ENCODE assay signal across 33 cellular contexts in the genomic region with DNA sequence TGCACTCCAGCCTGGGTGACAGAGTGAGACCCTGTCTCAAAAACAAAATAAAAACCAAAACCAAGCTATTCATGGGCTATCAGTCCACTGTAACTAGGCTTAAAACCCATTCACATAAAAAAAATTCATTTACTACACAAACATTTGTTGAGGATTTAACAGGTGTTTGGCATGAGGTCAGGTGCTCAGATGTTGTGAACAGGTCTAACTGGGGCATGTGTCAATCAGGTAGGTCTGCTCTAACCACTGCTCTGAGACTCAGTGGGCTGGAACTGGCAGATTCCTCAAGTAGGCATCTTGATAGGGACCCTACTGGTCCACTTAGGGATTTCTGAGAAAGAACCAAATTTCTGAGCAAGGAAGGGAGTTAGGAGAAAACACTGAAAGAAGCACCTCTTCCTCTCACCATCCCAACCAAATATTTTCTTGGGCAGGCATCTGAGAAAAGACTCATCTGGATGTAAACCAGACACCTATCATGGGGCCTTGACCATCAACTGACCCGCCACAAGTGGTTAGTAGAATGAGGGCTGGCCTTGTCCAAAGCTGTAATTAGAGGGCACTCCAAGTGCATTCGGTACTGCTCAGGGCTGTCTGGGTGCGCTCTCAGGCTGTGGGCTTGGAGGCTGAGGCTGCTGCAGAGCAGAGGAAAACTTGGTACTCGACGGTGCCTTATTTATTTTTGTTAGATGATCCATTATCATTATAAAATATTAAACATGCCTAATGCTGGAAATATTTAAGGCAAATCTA. TPM values are rescaled to one million over a fixed set of nuclear protein-coding genes. Genes with fewer than 3 reads are reported as not detected.
DNase-seq lines count a peak whose midpoint lies in the region; ATAC-seq and TF ChIP-seq lines count a peak whose summit lies in the region.
"Had no signal": no experiment of that assay in that cellular context is flagged by ENCODE, and none has a peak within 500 bp of the region (broad histone marks: within the 10 kb centered on the region; RNA-seq: fewer than 3 reads in every experiment).

No MANE protein-coding gene starts in this region.

- TF ChIP-seq EP300 in SK-N-SH (IDR thresholded peaks at IDR 0.05; ENCODE audit: borderline replicate concordance in 1 of 2, low read depth in 1 of 2, low read length in 1 of 2): no peak

- no peaks in the 10 kb centered on the region for H3K9me3 Mint-ChIP-seq in CD4-positive, CD25-positive, alpha-beta regulatory T cell
- no peaks in the 10 kb centered on the region for H3K9me3 Mint-ChIP-seq in memory B cell
- H3K9me3 Mint-ChIP-seq: activated CD4-positive, alpha-beta T cell treated with anti-CD3 and anti-CD28 coated beads, Interleukin-2, amount 10 ng/mL, durations not matched to agents 24 days and 14 days; brain; WTC11 had no signal

- POLR2A ChIA-PET in SK-N-SH (lab: Yijun Ruan, JAX): no interaction called here

- H3K4me3 Mint-ChIP-seq in CD4-positive, CD25-positive, alpha-beta regulatory T cell: no peak overlapping the region
- no peak overlapping the region for H3K4me3 Mint-ChIP-seq in T-helper 17 cell
- no peak overlapping the region for H3K4me3 Mint-ChIP-seq in memory B cell
- H3K4me3 Mint-ChIP-seq: activated CD4-positive, alpha-beta T cell treated with anti-CD3 and anti-CD28 coated beads, Interleukin-2, amount 10 ng/mL, durations not matched to agents 24 days and 14 days; brain; WTC11 had no signal

- ATAC-seq in SK-N-SH treated with all-trans-retinoic acid at 6 μM for 48 hours (peak; percentile 70), T-helper 17 cell (no peak), memory B cell (ENCODE audit: low read depth) (no peak), HG02588 (IDR thresholded peaks at IDR 0.05; ENCODE audit: unreplicated experiment) (no peak)
- ATAC-seq in CD4-positive, CD25-positive, alpha-beta regulatory T cell (ENCODE audit: low read depth in 2 of 2): no peak
- ATAC-seq: left ventricle myocardium superior, right lobe of liver, WTC11 had no signal

- no peak for TF ChIP-seq RAD21 in SK-N-SH (IDR thresholded peaks at IDR 0.05; ENCODE audit: low read length)

- H3K4me2 ChIP-seq in SK-N-SH: no peak overlapping the region

- H3K36me3 ChIP-seq in SK-N-SH (replicated peaks in 1 of 2; ENCODE audit: control insufficient read depth in 1 of 2, insufficient read depth in 2 of 2, low read length in 1 of 2): peaks cover 61 to 82% of the 10 kb centered on the region in 2 experiments
- peaks cover 94% of the 10 kb centered on the region for H3K36me3 ChIP-seq in CD4-positive, CD25-positive, alpha-beta regulatory T cell (ENCODE audit: control insufficient read depth, insufficient read depth, low read length)
- H3K36me3 ChIP-seq: SJCRH30 had no signal

- no peak overlapping the region for H3K4me3 ChIP-seq in SK-N-SH (ENCODE audit: low read depth in 2 of 2, low read length in 1 of 2)
- H3K4me3 ChIP-seq in CD4-positive, CD25-positive, alpha-beta regulatory T cell (ENCODE audit: low read depth, low read length): no peak overlapping the region
- H3K4me3 ChIP-seq: adrenal gland, esophagus squamous epithelium, heart left ventricle, right lobe of liver, SJCRH30, spleen, tibial nerve had no signal

- H3K27ac ChIP-seq in SK-N-SH (ENCODE audit: low read depth in 2 of 2, low read length in 1 of 2): no peak overlapping the region
- no peak overlapping the region for H3K27ac ChIP-seq in CD4-positive, CD25-positive, alpha-beta regulatory T cell (ENCODE audit: insufficient read depth, low read length, poor library complexity, severe bottlenecking)
- H3K27ac ChIP-seq: adrenal gland, esophagus squamous epithelium, heart left ventricle, right lobe of liver, SJCRH30, tibial nerve had no signal

- H3K9me2 ChIP-seq in SK-N-SH: no peaks in the 10 kb centered on the region

- no peaks in the 10 kb centered on the region for H3F3A ChIP-seq in SK-N-SH (replicated peaks; ENCODE audit: insufficient read depth)

- H3K27me3 ChIP-seq in SK-N-SH (ENCODE audit: insufficient read depth): no peaks in the 10 kb centered on the region
- H3K27me3 ChIP-seq in CD4-positive, CD25-positive, alpha-beta regulatory T cell (ENCODE audit: control insufficient read depth, insufficient read depth, low read length): no peaks in the 10 kb centered on the region
- H3K27me3 ChIP-seq: adrenal gland, esophagus squamous epithelium, heart left ventricle, right lobe of liver, SJCRH30, spleen, tibial nerve had no signal

- H3K79me2 ChIP-seq in SK-N-SH (ENCODE audit: insufficient read depth): no peaks in the 10 kb centered on the region

- H3K27ac Mint-ChIP-seq in CD4-positive, CD25-positive, alpha-beta regulatory T cell: peak overlapping the region in 2 of 3 donors; percentile 52 to 65
- H3K27ac Mint-ChIP-seq in T-helper 17 cell (peak overlapping the region; percentile 9), memory B cell (peak overlapping the region; percentile 14)
- H3K27ac Mint-ChIP-seq: activated CD4-positive, alpha-beta T cell treated with anti-CD3 and anti-CD28 coated beads, Interleukin-2, amount 10 ng/mL, durations not matched to agents 24 days and 14 days; brain; progenitor cell of endocrine pancreas; WTC11 had no signal

- DNase-seq in SK-N-SH (no peak), T-helper 17 cell (no peak), memory B cell (ENCODE audit: low spot score in 2 of 2) (no peak), SKM-1 treated with dmso at 0.1 percent for 144 hours (lab: John Stamatoyannopoulos, UW; ENCODE audit: unreplicated experiment) (no peak), HT-29 (ENCODE audit: low spot score) (no peak)
- no peak for DNase-seq in CD4-positive, CD25-positive, alpha-beta regulatory T cell
- DNase-seq: activated CD4-positive, alpha-beta T cell treated with anti-CD3 and anti-CD28 coated beads, Interleukin-2, amount 10 ng/mL, durations not matched to agents 24 days and 14 days; activated CD8-positive, alpha-beta memory T cell treated with anti-CD3 and anti-CD28 coated beads, Interleukin-2, amount 50 U/mL, for 48 hours; activated effector memory CD4-positive, alpha-beta T cell treated with Interleukin-2 at 50 U/mL for 16 hours; adrenal gland; cerebellar nuclear complex; COR-L47; dermis blood vessel endothelial cell; esophagus squamous epithelium; foreskin melanocyte; HCEC 1CT; heart left ventricle; left ventricle myocardium superior; MV-4-11; NCI-H1436 treated with DMSO at 0.1 percent for 48 hours; NCI-H2107; right lobe of liver; SJCRH30; spleen; stimulated activated CD4-positive, alpha-beta T cell treated with anti-CD3 and anti-CD28 coated beads, Interleukin-2, amount 100 ng/mL, for 24 hours; T-helper 1 cell had no signal

- CTCF ChIA-PET in SK-N-SH (lab: Yijun Ruan, JAX): interaction anchor here (1.0 to 2.6 kb wide), 4 partner anchors 13 to 136 kb away, joined by 3 to 8 read pairs (median 4); no protein-coding TSS in a partner anchor

- H3K36me3 Mint-ChIP-seq in CD4-positive, CD25-positive, alpha-beta regulatory T cell: peaks cover 47% of the 10 kb centered on the region
- peaks cover 7% of the 10 kb centered on the region for H3K36me3 Mint-ChIP-seq in T-helper 17 cell (ENCODE audit: low read depth)
- peaks cover 35% of the 10 kb centered on the region for H3K36me3 Mint-ChIP-seq in memory B cell
- H3K36me3 Mint-ChIP-seq: WTC11 had no signal

- no peak for TF ChIP-seq CTCF in SK-N-SH (IDR thresholded peaks at IDR 0.05)

- WGBS in SK-N-SH (ENCODE audit: low lambda C conversion rate): 95% methylated on average over 5 of the region's 5 CpGs

- peaks cover 0 to 7% of the 10 kb centered on the region in 2 experiments; a peak in 1 of 4 replicates for H3K4me1 ChIP-seq in SK-N-SH (ENCODE audit: control insufficient read depth in 1 of 2, insufficient read depth in 2 of 2, low read depth in 1 of 2, low read length in 1 of 2)
- peaks cover 3% of the 10 kb centered on the region for H3K4me1 ChIP-seq in CD4-positive, CD25-positive, alpha-beta regulatory T cell (ENCODE audit: control insufficient read depth, insufficient read depth, low read length, poor library complexity, severe bottlenecking)
- H3K4me1 ChIP-seq: SJCRH30 had no signal

- peaks cover 10 to 17% (median 14%) of the 10 kb centered on the region in 4 donors for H3K4me1 Mint-ChIP-seq in CD4-positive, CD25-positive, alpha-beta regulatory T cell
- H3K4me1 Mint-ChIP-seq in T-helper 17 cell: peaks cover 11% of the 10 kb centered on the region
- H3K4me1 Mint-ChIP-seq in memory B cell: no peaks in the 10 kb centered on the region

- H3K9me3 ChIP-seq in SK-N-SH (no peaks in the 10 kb centered on the region), T-helper 17 cell (ENCODE audit: control insufficient read depth, low read length, poor library complexity, severe bottlenecking) (no peaks in the 10 kb centered on the region)
- H3K9me3 ChIP-seq in CD4-positive, CD25-positive, alpha-beta regulatory T cell (ENCODE audit: control insufficient read depth in 2 of 2, low read length in 2 of 2): no peaks in the 10 kb centered on the region
- H3K9me3 ChIP-seq: adrenal gland, esophagus squamous epithelium, heart left ventricle, right lobe of liver, SJCRH30, spleen, tibial nerve had no signal

- no peaks in the 10 kb centered on the region for H4K20me1 ChIP-seq in SK-N-SH (ENCODE audit: insufficient read depth)

- H2AFZ ChIP-seq in SK-N-SH (ENCODE audit: low read depth): no peak overlapping the region

- no peaks in the 10 kb centered on the region for H3K27me3 Mint-ChIP-seq in CD4-positive, CD25-positive, alpha-beta regulatory T cell
- H3K27me3 Mint-ChIP-seq in T-helper 17 cell (no peaks in the 10 kb centered on the region), memory B cell (no peaks in the 10 kb centered on the region)
- H3K27me3 Mint-ChIP-seq: activated CD4-positive, alpha-beta T cell treated with anti-CD3 and anti-CD28 coated beads, Interleukin-2, amount 10 ng/mL, durations not matched to agents 24 days and 14 days; brain; progenitor cell of endocrine pancreas had no signal

- no peak overlapping the region for H3K9ac ChIP-seq in SK-N-SH

TF ChIP-seq in SK-N-SH, 30 proteins besides CTCF, POLR2A, EP300 and RAD21 (continues in another document):
- no peak for TF ChIP-seq JUND (IDR thresholded peaks at IDR 0.05)
- TF ChIP-seq CHD2 (IDR thresholded peaks at IDR 0.05; ENCODE audit: low read length, partially characterized antibody): no peak
- TF ChIP-seq NFIC (IDR thresholded peaks at IDR 0.05; ENCODE audit: borderline replicate concordance): no peak
- TF ChIP-seq NRF1 (IDR thresholded peaks at IDR 0.05; ENCODE audit: low read depth, low read length): no peak
- no peak for TF ChIP-seq RFX5 (IDR thresholded peaks at IDR 0.05; ENCODE audit: low read length)
- TF ChIP-seq POLR2AphosphoS5 (IDR thresholded peaks at IDR 0.05; ENCODE audit: low read depth, low read length): no peak
- TF ChIP-seq FOXJ3 (CRISPR knock-in tag; IDR thresholded peaks at IDR 0.05): no peak
- no peak for TF ChIP-seq TEAD4 (IDR thresholded peaks at IDR 0.05; ENCODE audit: borderline replicate concordance, insufficient read depth)
- TF ChIP-seq SIN3A (IDR thresholded peaks at IDR 0.05; ENCODE audit: borderline replicate concordance, low read depth, low read length): no peak

RNA-seq across cellular contexts. Expression of gene WIPF1, which starts 33.9 kb away (rescaled TPM):
- 48.2 and 56.7 TPM in 2 replicates for polyA plus RNA-seq in SK-N-SH (2012; rRNA removed)
- 40.5 and 46.7 TPM in 2 replicates for polyA plus RNA-seq in SK-N-SH (2012; cell fraction: cytosol; rRNA removed)
- polyA plus RNA-seq in SK-N-SH (2012; cell fraction: nucleus; rRNA removed): 36.3 and 57.4 TPM in 2 replicates
- total RNA-seq in CD4-positive, CD25-positive, alpha-beta regulatory T cell: 473 TPM
- polyA plus RNA-seq in CD4-positive, CD25-positive, alpha-beta regulatory T cell: 100 to 1,000 TPM in 2 of 4 donors, 10 to 100 TPM in 2; 95.5 to 114 (median 105) TPM
- total RNA-seq in T-helper 17 cell: 100 to 1,000 TPM; 368 to 424 TPM
- total RNA-seq in HT-29 (2014; rRNA removed; shearing (Covaris generic)): not detected in 2 replicates
- total RNA-seq: G401 had no signal

Comparison
In these comparisons a context has a peak if more than half of its experiments do, and no peak if none do; other contexts are left out.
1. RNA of gene WIPF1, which starts 33.9 kb away (total RNA-seq): 473 TPM in CD4-positive, CD25-positive, alpha-beta regulatory T cell (single experiment) and 368 to 424 TPM in T-helper 17 cell; not detected in HT-29; every median in the first group is over 100 times any median in the second.
2. Peak in every context shown above with its lines, with median percentiles within 50 percentile points of each other: H3K27ac Mint-ChIP-seq.